11 cellular contexts compared by ENCODE assay signal in the genomic region with DNA sequence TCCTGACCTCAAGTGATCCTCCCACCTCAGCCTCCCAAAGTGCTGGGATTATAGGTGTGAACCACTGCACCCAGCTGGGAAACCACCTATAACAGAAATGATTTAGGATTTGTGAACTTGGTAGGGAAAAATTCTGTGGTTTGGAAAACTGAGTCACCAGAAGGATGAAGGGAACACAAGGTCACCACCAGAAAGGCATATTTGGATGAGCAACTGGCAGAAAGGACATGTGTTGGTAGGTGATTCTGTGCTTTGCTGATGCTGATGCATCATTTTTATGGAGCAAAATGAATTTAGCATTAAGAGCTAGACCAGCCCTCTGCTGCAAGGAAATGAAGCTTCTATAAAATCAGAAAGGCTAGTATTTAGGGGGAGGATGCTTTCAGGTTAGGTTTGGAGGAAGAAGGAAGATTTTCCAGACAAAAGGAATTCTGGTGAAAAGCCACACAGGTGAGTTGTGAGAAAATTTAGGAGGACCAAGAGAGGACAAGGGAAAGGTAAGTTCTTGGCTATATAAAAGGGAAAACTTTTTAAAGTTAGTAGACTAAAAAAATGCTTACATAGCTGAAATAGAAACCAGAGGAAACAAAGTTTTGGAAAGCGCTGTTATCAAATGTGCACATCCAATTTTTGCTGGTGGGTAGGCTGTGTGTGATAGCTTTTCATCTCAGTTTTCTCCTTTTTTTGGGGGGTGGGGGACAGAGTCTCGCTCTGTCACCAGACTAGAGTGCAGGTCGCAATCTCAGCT. TPM values are rescaled to one million over a fixed set of nuclear protein-coding genes. Genes with fewer than 3 reads are reported as not detected.
DNase-seq lines count a peak whose midpoint lies in the region; ATAC-seq and TF ChIP-seq lines count a peak whose summit lies in the region.
"Had no signal": no experiment of that assay in that cellular context is flagged by ENCODE, and none has a peak within 500 bp of the region (broad histone marks: within the 10 kb centered on the region; RNA-seq: fewer than 3 reads in every experiment).

No MANE protein-coding gene starts in this region.

- peak overlapping the region; percentile 69 for H3K27ac Mint-ChIP-seq in activated CD4-positive, alpha-beta T cell treated with anti-CD3 and anti-CD28 coated beads for 36 hours
- no peak overlapping the region for H3K27ac Mint-ChIP-seq in glutamatergic neuron (ENCODE audit: unreplicated experiment)

- H3K4me1 Mint-ChIP-seq in activated CD4-positive, alpha-beta T cell treated with anti-CD3 and anti-CD28 coated beads for 36 hours, result peaks cover 30% of the 10 kb centered on the region
- H3K4me1 Mint-ChIP-seq in glutamatergic neuron (ENCODE audit: low read depth, unreplicated experiment), result no peaks in the 10 kb centered on the region

- H3K4me3 ChIP-seq in fibroblast of villous mesenchyme (ENCODE audit: low read depth, low read length) (no peak overlapping the region), subcutaneous abdominal adipose tissue (ENCODE audit: low read depth in 1 of 5, low read length in 5 of 5) (no peak overlapping the region)

- CTCF ChIA-PET in activated CD4-positive, alpha-beta T cell treated with anti-CD3 and anti-CD28 coated beads for 36 hours (lab: Charles Lee), result interaction anchor here (0.9 to 9.4 kb wide), 7 partner anchors 12 to 159 kb away, joined by 4 to 58 read pairs (median 6); a partner anchor contains a TSS

- H3K9me3 ChIP-seq in subcutaneous abdominal adipose tissue (ENCODE audit: control insufficient read depth in 5 of 5, low read length in 5 of 5), result no peaks in the 10 kb centered on the region
- H3K9me3 ChIP-seq: BE2C had no signal

- H3K4me1 ChIP-seq in subcutaneous abdominal adipose tissue (ENCODE audit: control insufficient read depth in 5 of 5, insufficient read depth in 5 of 5, low read length in 5 of 5), result peaks cover 2 to 36% (median 32%) of the 10 kb centered on the region in 5 donors
- H3K4me1 ChIP-seq: BE2C had no signal

- peaks cover 0 to 3% (median 0%) of the 10 kb centered on the region in 5 donors for H3K36me3 ChIP-seq in subcutaneous abdominal adipose tissue (ENCODE audit: control insufficient read depth in 5 of 5, insufficient read depth in 5 of 5, low read length in 5 of 5)
- H3K36me3 ChIP-seq: BE2C had no signal

- H3K27ac ChIP-seq in subcutaneous abdominal adipose tissue (ENCODE audit: low read depth, low read length), result peak overlapping the region; percentile 9

- POLR2A ChIA-PET in activated CD4-positive, alpha-beta T cell treated with anti-CD3 and anti-CD28 coated beads for 36 hours (lab: Charles Lee), result interaction anchor here (0.7 to 1.5 kb wide), 2 partner anchors 9 to 11 kb away, joined by 4 read pairs; no protein-coding TSS in a partner anchor

- H3K9ac ChIP-seq in subcutaneous abdominal adipose tissue (ENCODE audit: low read length in 5 of 5), result no peak overlapping the region

- H3K27me3 Mint-ChIP-seq in activated CD4-positive, alpha-beta T cell treated with anti-CD3 and anti-CD28 coated beads for 36 hours, result no peaks in the 10 kb centered on the region
- peaks cover 5% of the 10 kb centered on the region for H3K27me3 Mint-ChIP-seq in glutamatergic neuron (ENCODE audit: unreplicated experiment)

- peaks cover 22% of the 10 kb centered on the region for H3K36me3 Mint-ChIP-seq in activated CD4-positive, alpha-beta T cell treated with anti-CD3 and anti-CD28 coated beads for 36 hours (ENCODE audit: low read depth)
- H3K36me3 Mint-ChIP-seq in glutamatergic neuron (ENCODE audit: unreplicated experiment), result no peaks in the 10 kb centered on the region

- H3K4me3 Mint-ChIP-seq in activated CD4-positive, alpha-beta T cell treated with anti-CD3 and anti-CD28 coated beads for 36 hours, result no peak overlapping the region
- H3K4me3 Mint-ChIP-seq in glutamatergic neuron (ENCODE audit: unreplicated experiment), result no peak overlapping the region

- no peaks in the 10 kb centered on the region for H3K9me3 Mint-ChIP-seq in activated CD4-positive, alpha-beta T cell treated with anti-CD3 and anti-CD28 coated beads for 36 hours (ENCODE audit: low read depth)
- H3K9me3 Mint-ChIP-seq in glutamatergic neuron (ENCODE audit: unreplicated experiment), result peaks cover 2% of the 10 kb centered on the region
- H3K9me3 Mint-ChIP-seq: nephron had no signal

- intact Hi-C loops in activated CD4-positive, alpha-beta T cell treated with anti-CD3 and anti-CD28 coated beads for 36 hours (cut with DNase I, micrococcal nuclease), result no loop called here

- no peak for TF ChIP-seq CTCF in fibroblast of villous mesenchyme (IDR thresholded peaks at IDR 0.05; ENCODE audit: insufficient read depth, low read depth, low read length)
- TF ChIP-seq CTCF in glutamatergic neuron (IDR thresholded peaks at IDR 0.05; ENCODE audit: partially characterized antibody, unreplicated experiment), result no peak

- no peak for ATAC-seq in activated CD4-positive, alpha-beta T cell treated with anti-CD3 and anti-CD28 coated beads for 36 hours
- ATAC-seq in GM21619 (IDR thresholded peaks at IDR 0.05; ENCODE audit: unreplicated experiment), result no peak

- no peaks in the 10 kb centered on the region for H3K27me3 ChIP-seq in subcutaneous abdominal adipose tissue (ENCODE audit: control insufficient read depth in 5 of 5, insufficient read depth in 4 of 5, low read length in 5 of 5)
- H3K27me3 ChIP-seq: BE2C had no signal

- no peak for DNase-seq in activated CD4-positive, alpha-beta T cell treated with anti-CD3 and anti-CD28 coated beads for 36 hours
- no peak for DNase-seq in activated CD4-positive, alpha-beta T cell treated with anti-CD3 and anti-CD28 coated beads, Interleukin-2, amount 50 U/mL, for 1 hour
- DNase-seq in SW480 (ENCODE audit: low spot score) (peak; percentile 69), fibroblast of villous mesenchyme (ENCODE audit: low read depth) (peak; percentile 81), SHP77 (lab: John Stamatoyannopoulos, UW) (no peak), glutamatergic neuron (no peak)
- DNase-seq: BE2C, NCI-H510A had no signal

RNA-seq across cellular contexts. Expression of a gene that starts 3.6 kb away (rescaled TPM):
- 10 to 100 TPM; 35.2 to 50.7 TPM for total RNA-seq in activated CD4-positive, alpha-beta T cell treated with anti-CD3 and anti-CD28 coated beads for 36 hours
- total RNA-seq in fibroblast of villous mesenchyme (57.9 and 64.7 TPM in 2 replicates), glutamatergic neuron (ENCODE audit: unreplicated experiment) (14.0 TPM)

RNA-seq across cellular contexts. Expression of a gene that starts 30.0 kb away (rescaled TPM):
- total RNA-seq in activated CD4-positive, alpha-beta T cell treated with anti-CD3 and anti-CD28 coated beads for 36 hours, result 1 to 10 TPM; 2.3 to 7.9 TPM
- total RNA-seq in fibroblast of villous mesenchyme (4.2 and 9.9 TPM in 2 replicates), glutamatergic neuron (ENCODE audit: unreplicated experiment) (7.4 TPM)

RNA-seq across cellular contexts. Expression of a gene that starts 30.3 kb away (rescaled TPM):
- 10 to 100 TPM; 16.4 to 16.9 TPM for total RNA-seq in activated CD4-positive, alpha-beta T cell treated with anti-CD3 and anti-CD28 coated beads for 36 hours
- total RNA-seq in fibroblast of villous mesenchyme, result 14.5 and 16.0 TPM in 2 replicates
- total RNA-seq in glutamatergic neuron (ENCODE audit: unreplicated experiment), result 18.4 TPM

Comparison
In these comparisons a context has a peak if more than half of its experiments do, and no peak if none do; other contexts are left out.
1. DNase-seq: peak in SW480 (single experiment) and fibroblast of villous mesenchyme (single experiment); none in activated CD4-positive, alpha-beta T cell treated with anti-CD3 and anti-CD28 coated beads for 36 hours (single experiment), activated CD4-positive, alpha-beta T cell treated with anti-CD3 and anti-CD28 coated beads, Interleukin-2, amount 50 U/mL, for 1 hour (single experiment), SHP77 (0 of 2) and glutamatergic neuron (single experiment).